In the genomic region with DNA sequence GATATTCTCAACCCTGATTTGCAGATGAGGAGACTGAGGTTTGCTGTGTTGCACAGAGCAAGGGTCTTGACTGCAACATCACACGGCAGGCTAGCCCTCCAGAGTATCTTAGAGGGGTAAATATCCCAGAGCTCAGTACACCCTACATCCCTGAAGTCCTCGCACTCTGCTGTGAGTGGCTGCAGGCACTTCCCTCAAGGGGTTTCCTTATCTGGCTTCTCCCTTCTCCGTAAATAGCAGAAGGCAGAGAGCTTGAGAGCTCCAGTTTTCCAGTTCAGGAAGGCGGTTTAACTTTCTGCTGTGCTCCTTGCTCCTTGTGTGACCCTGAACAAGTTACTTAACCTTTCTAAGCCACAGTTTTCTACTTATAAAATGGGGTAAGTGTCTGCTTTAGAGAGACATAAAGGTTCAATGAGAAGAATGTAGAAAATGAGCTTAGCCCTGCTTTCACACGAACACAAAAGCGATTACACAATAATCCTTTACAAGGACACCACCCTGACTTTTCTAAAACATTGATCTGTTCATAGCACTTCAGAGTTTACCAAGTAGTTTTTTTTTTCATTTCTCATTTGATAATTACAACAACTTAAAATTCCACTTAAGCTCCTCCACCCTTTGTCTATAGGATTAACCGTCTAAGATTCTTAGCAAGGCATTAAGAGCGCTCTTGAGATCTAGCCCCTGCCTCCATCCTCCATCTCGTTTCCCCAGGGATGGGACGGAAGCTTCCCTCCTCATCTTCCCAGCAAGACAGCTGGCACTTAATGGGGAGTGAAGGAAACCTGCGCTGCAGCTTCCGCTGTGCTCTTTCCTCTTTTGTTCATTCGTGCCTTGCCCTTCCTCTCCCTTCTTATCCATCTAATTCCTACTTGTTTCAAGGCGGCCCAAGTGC, we compare ENCODE assay signal across 15 cellular contexts.
A peak's percentile ranks its signal among the peaks of the same experiment; 100 is the strongest.
DNase-seq lines count a peak whose midpoint lies in the region; ATAC-seq and TF ChIP-seq lines count a peak whose summit lies in the region.
"Had no signal": no experiment of that assay in that cellular context is flagged by ENCODE, and none has a peak within 500 bp of the region (broad histone marks: within the 10 kb centered on the region; RNA-seq: fewer than 3 reads in every experiment).

No MANE protein-coding gene starts in this region.

- peaks cover 5% of the 10 kb centered on the region for H3K27me3 Mint-ChIP-seq in progenitor cell of endocrine pancreas
- H3K27me3 Mint-ChIP-seq: stimulated activated naive B cell treated with anti-CD40 and anti-IgM and Interleukin-4, amounts not matched to agents 10 μg/mL and 1 μg/mL and 100 μg/mL, for 72 hours had no signal

- H3K79me1 ChIP-seq in neuronal stem cell (ENCODE audit: low read depth, low read length), result peaks cover 3% of the 10 kb centered on the region

- no peak overlapping the region for H4K8ac ChIP-seq in neuronal stem cell (ENCODE audit: low read depth, low read length)

- H3K4me3 ChIP-seq in HAP-1 (no peak overlapping the region), heart right ventricle (no peak overlapping the region), neuronal stem cell (ENCODE audit: low read length in 2 of 2) (no peak overlapping the region)
- H3K4me3 ChIP-seq: ascending aorta, GM12878 had no signal

- no peak overlapping the region for H3K4me3 Mint-ChIP-seq in progenitor cell of endocrine pancreas (ENCODE audit: low read depth)
- H3K4me3 Mint-ChIP-seq: immature natural killer cell; stimulated activated naive B cell treated with anti-CD40 and anti-IgM and Interleukin-4, amounts not matched to agents 10 μg/mL and 1 μg/mL and 100 μg/mL, for 72 hours had no signal

- peak; percentile 76 to 98 for DNase-seq in HAP-1 (ENCODE audit: low spot score in 2 of 2)
- peak; percentile 19 for DNase-seq in UCSD-AML1 (lab: John Stamatoyannopoulos, UW; ENCODE audit: unreplicated experiment)
- no peak for DNase-seq in heart right ventricle
- DNase-seq in neuronal stem cell (ENCODE audit: low spot score), result peak; percentile 43
- DNase-seq in progenitor cell of endocrine pancreas (ENCODE audit: low spot score, unreplicated experiment), result no peak
- no peak for DNase-seq in NK-92 treated with Interleukin-12 subunit alpha and Interleukin-12 subunit beta, amount 100 ng/mL, for 24 hours (lab: John Stamatoyannopoulos, UW)
- DNase-seq: activated CD4-positive, alpha-beta T cell treated with anti-CD3 and anti-CD28 coated beads, Interleukin-2, amount 50 U/mL, for 48 hours; immature natural killer cell; RPMI8226; stimulated activated naive B cell treated with anti-CD40 and anti-IgM and Interleukin-4, amounts not matched to agents 10 μg/mL and 1 μg/mL and 100 μg/mL, for 72 hours had no signal

- TF ChIP-seq CTCF in heart right ventricle (IDR thresholded peaks at IDR 0.05), result no peak
- TF ChIP-seq CTCF in progenitor cell of endocrine pancreas (IDR thresholded peaks at IDR 0.05; ENCODE audit: unreplicated experiment), result no peak

- H3K4me1 ChIP-seq in HAP-1 (peaks cover 15% of the 10 kb centered on the region), heart right ventricle (peaks cover 3 to 38% (median 11%) of the 10 kb centered on the region in 9 donors), neuronal stem cell (ENCODE audit: control insufficient read depth in 2 of 2, insufficient read depth in 1 of 2, low read depth in 1 of 2, low read length in 2 of 2) (peaks cover 0 to 15% of the 10 kb centered on the region in 2 donors)
- H3K4me1 ChIP-seq: ascending aorta had no signal

- H2AFZ ChIP-seq in neuronal stem cell (ENCODE audit: low read length), result no peak overlapping the region

- peaks cover 79% of the 10 kb centered on the region for H3K27me3 ChIP-seq in HAP-1 (ENCODE audit: low read depth)
- H3K27me3 ChIP-seq in heart right ventricle, result no peaks in the 10 kb centered on the region
- peaks cover 0 to 2% (median 0%) of the 10 kb centered on the region in 3 experiments for H3K27me3 ChIP-seq in neuronal stem cell (ENCODE audit: control insufficient read depth in 3 of 3, insufficient read depth in 3 of 3, low read depth in 1 of 3, low read length in 3 of 3)
- H3K27me3 ChIP-seq: ascending aorta had no signal

- H2BK5ac ChIP-seq in neuronal stem cell (ENCODE audit: low read length), result no peak overlapping the region

- peaks cover 5% of the 10 kb centered on the region for H3K36me3 Mint-ChIP-seq in progenitor cell of endocrine pancreas (ENCODE audit: insufficient read depth)

- H2AK5ac ChIP-seq in neuronal stem cell (ENCODE audit: low read depth, low read length), result no peak overlapping the region

- intact Hi-C loops in heart right ventricle (cut with DNase I), result no loop called here

- no peak overlapping the region for H3K4ac ChIP-seq in neuronal stem cell (ENCODE audit: low read length)

- H4K91ac ChIP-seq in neuronal stem cell (ENCODE audit: low read depth, low read length, poor library complexity), result no peak overlapping the region

- H3K27ac ChIP-seq in heart right ventricle (no peak overlapping the region), neuronal stem cell (replicated peaks; ENCODE audit: low read length) (peak overlapping the region; percentile 68)
- H3K27ac ChIP-seq: ascending aorta had no signal

- no peak overlapping the region for H2BK15ac ChIP-seq in neuronal stem cell (ENCODE audit: low read length)

- 57 to 67% methylated on average over 14 of the region's 14 CpGs for WGBS in heart right ventricle, 2 donors
- no CpG with 5 or more reads among the region's 14 CpGs for WGBS in neuronal stem cell (ENCODE audit: extremely low coverage in 2 of 2, insufficient read length in 2 of 2, insufficient replicate concordance in 1 of 2), 2 donors

- no peak overlapping the region for H3K27ac Mint-ChIP-seq in progenitor cell of endocrine pancreas
- H3K27ac Mint-ChIP-seq: activated T-helper 2 cell treated with anti-CD3 and anti-CD28 coated beads, Interferon-gamma antibody, Interleukin-2, Interleukin-4, amounts not matched to agents 10 μg/mL and 5 μg/mL and 100 μg/mL, durations not matched to agents 14 hours and 24 hours and 36 hours; immature natural killer cell; stimulated activated naive B cell treated with anti-CD40 and anti-IgM and Interleukin-4, amounts not matched to agents 10 μg/mL and 1 μg/mL and 100 μg/mL, for 72 hours had no signal

- no peak overlapping the region for H3K23ac ChIP-seq in neuronal stem cell (ENCODE audit: low read depth, low read length, poor library complexity)

- peak in 6 of 8 donors; percentile 30 to 65 (median 52) for ATAC-seq in heart right ventricle
- no peak for ATAC-seq in GM18873 (IDR thresholded peaks at IDR 0.05; ENCODE audit: low FRiP score, unreplicated experiment)
- no peak for ATAC-seq in HG03095 (IDR thresholded peaks at IDR 0.05; ENCODE audit: unreplicated experiment)
- ATAC-seq: GM12878; stimulated activated naive B cell treated with anti-CD40 and anti-IgM and Interleukin-4, amounts not matched to agents 10 μg/mL and 1 μg/mL and 100 μg/mL, for 72 hours had no signal

- H3K4me2 ChIP-seq in neuronal stem cell (ENCODE audit: insufficient read depth, low read length, poor library complexity, severe bottlenecking), result peak overlapping the region; percentile 26

- H3K18ac ChIP-seq in neuronal stem cell (ENCODE audit: low read length), result peak overlapping the region; percentile 0

- H3K14ac ChIP-seq in neuronal stem cell (ENCODE audit: low read length), result peak overlapping the region; percentile 49

- peaks cover 16% of the 10 kb centered on the region for H3K4me1 Mint-ChIP-seq in progenitor cell of endocrine pancreas (ENCODE audit: low read depth)

- H2BK120ac ChIP-seq in neuronal stem cell (ENCODE audit: low read depth, low read length), result no peak overlapping the region

- no peak overlapping the region for H2BK12ac ChIP-seq in neuronal stem cell (ENCODE audit: low read length)

- in situ Hi-C loops in HAP-1 (cut with MboI; ENCODE audit: low sequenced_read_pairs), result loop anchor here (25.0 kb wide), 1 partner anchor 121 kb away; no protein-coding TSS in a partner anchor

- H3K9me3 ChIP-seq in HAP-1, result no peaks in the 10 kb centered on the region
- H3K9me3 ChIP-seq in heart right ventricle, result peaks cover 0 to 4% (median 0%) of the 10 kb centered on the region in 11 donors
- H3K9me3 ChIP-seq in neuronal stem cell (replicated peaks in 1 of 2; ENCODE audit: control insufficient read depth in 2 of 2, insufficient read depth in 1 of 2, low read depth in 1 of 2, low read length in 2 of 2), result no peaks in the 10 kb centered on the region
- H3K9me3 ChIP-seq: ascending aorta had no signal

- no peak overlapping the region for H3K9ac ChIP-seq in neuronal stem cell (ENCODE audit: low read depth, low read length, poor library complexity)

- no peaks in the 10 kb centered on the region for H3K9me3 Mint-ChIP-seq in progenitor cell of endocrine pancreas (ENCODE audit: low read depth)
- H3K9me3 Mint-ChIP-seq: activated T-helper 2 cell treated with anti-CD3 and anti-CD28 coated beads, Interferon-gamma antibody, Interleukin-2, Interleukin-4, amounts not matched to agents 10 μg/mL and 5 μg/mL and 100 μg/mL, durations not matched to agents 14 hours and 24 hours and 36 hours; immature natural killer cell; stimulated activated naive B cell treated with anti-CD40 and anti-IgM and Interleukin-4, amounts not matched to agents 10 μg/mL and 1 μg/mL and 100 μg/mL, for 72 hours had no signal

- H3K36me3 ChIP-seq in HAP-1 (replicated peaks) (no peaks in the 10 kb centered on the region), heart right ventricle (peaks cover 0 to 32% (median 2%) of the 10 kb centered on the region in 9 donors), neuronal stem cell (replicated peaks in 1 of 2; ENCODE audit: control insufficient read depth in 2 of 2, insufficient read depth in 2 of 2, low read length in 2 of 2) (peaks cover under 1 to 10% of the 10 kb centered on the region in 2 donors)

Comparison
In these comparisons a context has a peak if more than half of its experiments do, and no peak if none do; other contexts are left out.
1. DNase-seq: peak in HAP-1 (2 of 2), UCSD-AML1 (single experiment) and neuronal stem cell (single experiment); none in heart right ventricle (0 of 2), progenitor cell of endocrine pancreas (single experiment) and NK-92 treated with Interleukin-12 subunit alpha and Interleukin-12 subunit beta, amount 100 ng/mL, for 24 hours (single experiment).
2. ATAC-seq: peak in heart right ventricle (6 of 8); none in GM18873 (single experiment) and HG03095 (single experiment).